1 cellular context compared by ENCODE assay signal in genomic region chr7:32648408-32649156, GRCh38.
TF ChIP-seq lines count a peak whose summit lies in the region.

No MANE protein-coding gene starts in this region.

TF ChIP-seq in K562, 482 proteins besides CTCF, POLR2A, EP300 and RAD21 (continued from another document):
- TF ChIP-seq PBX2 (CRISPR knock-in tag; IDR thresholded peaks at IDR 0.05; ENCODE audit: low read depth) (no peak), PBX2 (tag; conservative IDR thresholded peaks at IDR 0.05; ENCODE audit: low read depth) (no peak), ZNF121 (CRISPR knock-in tag; conservative IDR thresholded peaks at IDR 0.05) (no peak), SNRNP70 (optimal IDR thresholded peaks at IDR 0.05; ENCODE audit: low read depth, low read length) (no peak), MAFG (tag; conservative IDR thresholded peaks at IDR 0.05) (no peak), KDM1A (IDR thresholded peaks at IDR 0.05) (peak in 1 of 2 experiments; percentile 42; a peak in 1 of 4 replicates), ZNF436 (CRISPR knock-in tag; IDR thresholded peaks at IDR 0.05) (no peak), HMG20A (CRISPR knock-in tag; conservative IDR thresholded peaks at IDR 0.05) (no peak), SREBF2 (CRISPR knock-in tag; IDR thresholded peaks at IDR 0.05) (no peak), BRD9 (IDR thresholded peaks at IDR 0.05; ENCODE audit: low read depth, partially characterized antibody) (peak; percentile 32), NFXL1 (CRISPR knock-in tag; IDR thresholded peaks at IDR 0.05) (no peak), BRF1 (IDR thresholded peaks at IDR 0.05; ENCODE audit: borderline replicate concordance, extremely low read depth, insufficient read length) (no peak), ZHX1 (conservative IDR thresholded peaks at IDR 0.05; ENCODE audit: low read length) (no peak), ESRRA (IDR thresholded peaks at IDR 0.05; ENCODE audit: borderline replicate concordance, low read depth) (no peak), JUND (IDR thresholded peaks at IDR 0.05; ENCODE audit: borderline replicate concordance, low read depth, low read length) (0 out of 2 replicates have a peak, but pooled peaks have one; percentile 27), JUND (tag; IDR thresholded peaks at IDR 0.05; ENCODE audit: borderline replicate concordance, low read depth, low read length) (no peak; the same call in 2 of the 3 replicates), CCNT2 (IDR thresholded peaks at IDR 0.05; ENCODE audit: borderline replicate concordance, extremely low read depth, insufficient read length, low read depth, low read length) (no peak), MYBL2 (IDR thresholded peaks at IDR 0.05; ENCODE audit: low read depth) (no peak), MYBL2 (CRISPR knock-in tag; IDR thresholded peaks at IDR 0.05; ENCODE audit: borderline replicate concordance) (no peak), SP1 (CRISPR knock-in tag; IDR thresholded peaks at IDR 0.05) (no peak), TCF7 (IDR thresholded peaks at IDR 0.05; ENCODE audit: borderline replicate concordance) (peak; percentile 53; the same call in 1 of the 2 replicates), KDM4B (IDR thresholded peaks at IDR 0.05; ENCODE audit: borderline replicate concordance in 2 of 2, low read depth in 1 of 2) (no peak), ZNF740 (CRISPR knock-in tag; IDR thresholded peaks at IDR 0.05) (no peak), ZNF740 (tag; IDR thresholded peaks at IDR 0.05) (no peak), CEBPB (tag; IDR thresholded peaks at IDR 0.05) (no peak), ZKSCAN8 (CRISPR knock-in tag; IDR thresholded peaks at IDR 0.05) (no peak)
